Comparison of ENCODE assay signal across 9 cellular contexts in the genomic region with DNA sequence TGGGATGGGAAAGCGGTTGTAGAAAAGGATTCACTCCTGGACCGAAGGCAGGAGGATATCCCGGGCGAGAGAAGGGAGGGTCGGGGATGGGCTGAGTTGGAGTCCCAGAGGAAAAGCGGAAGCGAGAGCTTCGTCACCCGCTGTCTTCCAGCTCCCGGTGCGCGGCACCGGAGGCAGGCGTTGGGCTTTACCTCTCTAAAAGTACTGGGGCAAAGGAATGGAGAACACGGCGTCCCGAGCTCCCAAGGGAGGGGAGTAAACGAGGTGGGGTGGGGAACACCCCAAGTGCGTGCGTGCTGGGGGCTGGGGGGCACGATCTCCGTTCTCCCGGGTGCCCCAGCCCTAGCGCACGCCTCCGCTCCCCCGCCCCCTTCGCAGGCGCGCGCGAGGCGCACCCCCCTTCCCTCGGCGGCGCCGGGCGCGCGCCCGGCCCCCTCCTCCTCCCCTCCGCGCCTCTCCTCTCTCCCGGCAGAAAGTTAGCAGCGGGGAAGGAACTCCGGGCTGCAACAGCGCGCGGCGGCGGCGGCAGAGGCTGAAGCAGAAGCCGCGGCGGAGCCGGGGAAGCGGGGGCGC. TPM values are rescaled to one million over a fixed set of nuclear protein-coding genes. Genes with fewer than 3 reads are reported as not detected.
DNase-seq lines count a peak whose midpoint lies in the region; ATAC-seq and TF ChIP-seq lines count a peak whose summit lies in the region.
"Had no signal": no experiment of that assay in that cellular context is flagged by ENCODE, and none has a peak within 500 bp of the region (broad histone marks: within the 10 kb centered on the region; RNA-seq: fewer than 3 reads in every experiment).

Gene HS3ST4, plus strand, starts transcription at position 441 of the 573 bp plus-strand sequence.

- H3K4me1 Mint-ChIP-seq in activated CD4-positive, alpha-beta T cell treated with anti-CD3 and anti-CD28 coated beads for 36 hours: no peaks in the 10 kb centered on the region

- H3K4me2 ChIP-seq in smooth muscle cell: peak within 1 kb of the TSS; percentile 97

- peak; percentile 10 for DNase-seq in activated CD4-positive, alpha-beta T cell treated with anti-CD3 and anti-CD28 coated beads for 36 hours
- DNase-seq in activated CD4-positive, alpha-beta T cell treated with anti-CD3 and anti-CD28 coated beads, Interleukin-2, amount 50 U/mL, for 1 hour: no peak
- DNase-seq in NCI-H510A treated with DMSO at 0.1 percent for 48 hours (lab: John Stamatoyannopoulos, UW): peak; percentile 69
- no peak for DNase-seq in smooth muscle cell (lab: John Stamatoyannopoulos, UW; ENCODE audit: unreplicated experiment)
- DNase-seq in ovary: no peak
- no peak for DNase-seq in EL
- no peak for DNase-seq in 8988T
- DNase-seq: activated CD8-positive, alpha-beta memory T cell treated with anti-CD3 and anti-CD28 coated beads, Interleukin-2, amount 50 U/mL, for 48 hours had no signal

- no peaks in the 10 kb centered on the region for H3K9me3 Mint-ChIP-seq in activated CD4-positive, alpha-beta T cell treated with anti-CD3 and anti-CD28 coated beads for 36 hours (ENCODE audit: low read depth)

- H3K27me3 ChIP-seq in iPS-15b (ENCODE audit: control insufficient read depth, insufficient read depth, low read length) (peaks cover 35% of the 10 kb centered on the region), smooth muscle cell (ENCODE audit: low read depth) (peaks cover 82% of the 10 kb centered on the region), ovary (no peaks in the 10 kb centered on the region)

- POLR2A ChIA-PET in activated CD4-positive, alpha-beta T cell treated with anti-CD3 and anti-CD28 coated beads for 36 hours (lab: Charles Lee): no interaction called here

- H3K36me3 Mint-ChIP-seq in activated CD4-positive, alpha-beta T cell treated with anti-CD3 and anti-CD28 coated beads for 36 hours (ENCODE audit: low read depth): no peaks in the 10 kb centered on the region

- no peaks in the 10 kb centered on the region for H4K20me1 ChIP-seq in smooth muscle cell (ENCODE audit: low read depth)

- no peak for TF ChIP-seq EP300 in ovary (IDR thresholded peaks at IDR 0.05)

- 2% methylated on average over 7 of the region's 58 CpGs for WGBS in smooth muscle cell (ENCODE audit: low lambda C conversion rate)
- WGBS in ovary, 3 donors: 0 to 3% (median 1%) methylated on average over 25 to 58 of the region's 58 CpGs

- H3K4me1 ChIP-seq in iPS-15b (ENCODE audit: control insufficient read depth, insufficient read depth, low read length) (peaks cover 9% of the 10 kb centered on the region), smooth muscle cell (ENCODE audit: low read depth) (peaks cover 19% of the 10 kb centered on the region), ovary (ENCODE audit: insufficient read depth) (no peaks in the 10 kb centered on the region)

- TF ChIP-seq POLR2A in ovary (IDR thresholded peaks at IDR 0.05): no peak

- H3K36me3 ChIP-seq in iPS-15b (ENCODE audit: control insufficient read depth, insufficient read depth, low read length) (no peaks in the 10 kb centered on the region), smooth muscle cell (ENCODE audit: low read depth) (no peaks in the 10 kb centered on the region), ovary (no peaks in the 10 kb centered on the region)

- peak within 1 kb of the TSS; percentile 80 for H3K4me3 ChIP-seq in iPS-15b (ENCODE audit: low read depth, low read length)
- peak within 1 kb of the TSS; percentile 64 for H3K4me3 ChIP-seq in smooth muscle cell
- no peak within 1 kb of the TSS for H3K4me3 ChIP-seq in ovary

- TF ChIP-seq CTCF in smooth muscle cell (IDR thresholded peaks at IDR 0.05; ENCODE audit: borderline replicate concordance, insufficient read depth, poor library complexity, severe bottlenecking): no peak
- TF ChIP-seq CTCF in ovary (IDR thresholded peaks at IDR 0.05): no peak

- intact Hi-C loops in activated CD4-positive, alpha-beta T cell treated with anti-CD3 and anti-CD28 coated beads for 36 hours (cut with DNase I, micrococcal nuclease): no loop called here
- intact Hi-C loops in ovary (cut with DNase I): no loop called here

- H3K9me3 ChIP-seq in iPS-15b (ENCODE audit: control insufficient read depth, insufficient read depth, low read length): no peaks in the 10 kb centered on the region
- no peaks in the 10 kb centered on the region for H3K9me3 ChIP-seq in smooth muscle cell (replicated peaks; ENCODE audit: low read depth)
- no peaks in the 10 kb centered on the region for H3K9me3 ChIP-seq in ovary

- H2AFZ ChIP-seq in smooth muscle cell (ENCODE audit: low read depth): peak within 1 kb of the TSS; percentile 49

- no peak within 1 kb of the TSS for H3K27ac Mint-ChIP-seq in activated CD4-positive, alpha-beta T cell treated with anti-CD3 and anti-CD28 coated beads for 36 hours

- no peaks in the 10 kb centered on the region for H3K79me2 ChIP-seq in smooth muscle cell (ENCODE audit: low read depth)

- H3K27ac ChIP-seq in smooth muscle cell (ENCODE audit: low read depth): no peak within 1 kb of the TSS
- no peak within 1 kb of the TSS for H3K27ac ChIP-seq in ovary

- CTCF ChIA-PET in activated CD4-positive, alpha-beta T cell treated with anti-CD3 and anti-CD28 coated beads for 36 hours (lab: Charles Lee): no interaction called here

- H3F3A ChIP-seq in smooth muscle cell (ENCODE audit: low read depth): no peaks in the 10 kb centered on the region

- no peak within 1 kb of the TSS for H3K4me3 Mint-ChIP-seq in activated CD4-positive, alpha-beta T cell treated with anti-CD3 and anti-CD28 coated beads for 36 hours

- no peak within 1 kb of the TSS for H3K9ac ChIP-seq in iPS-15b (ENCODE audit: low read depth, low read length)
- H3K9ac ChIP-seq in smooth muscle cell (ENCODE audit: low read depth): no peak within 1 kb of the TSS

- no peak for ATAC-seq in activated CD4-positive, alpha-beta T cell treated with anti-CD3 and anti-CD28 coated beads for 36 hours

- peaks cover 56% of the 10 kb centered on the region for H3K27me3 Mint-ChIP-seq in activated CD4-positive, alpha-beta T cell treated with anti-CD3 and anti-CD28 coated beads for 36 hours

RNA-seq across cellular contexts. Expression of gene HS3ST4, which starts in this region (rescaled TPM):
- not detected for total RNA-seq in activated CD4-positive, alpha-beta T cell treated with anti-CD3 and anti-CD28 coated beads for 36 hours
- total RNA-seq in smooth muscle cell (1.4 and 2.2 TPM in 2 replicates), ovary (under 1 TPM in 2 of 7 donors, not detected in 5; 0.10 to 0.34 TPM)
- polyA plus RNA-seq in smooth muscle cell (0.29 and 0.90 TPM in 2 replicates), ovary (not detected)

Comparison
In these comparisons a context has a peak if more than half of its experiments do, and no peak if none do; other contexts are left out.
1. Peak in DNase-seq in activated CD4-positive, alpha-beta T cell treated with anti-CD3 and anti-CD28 coated beads for 36 hours; RNA of the gene not detected or under 1 TPM.